1 cellular context compared by ENCODE assay signal in genomic region chr14:104692261-104692938, GRCh38.
TF ChIP-seq lines count a peak whose summit lies in the region.

No MANE protein-coding gene starts in this region.

TF ChIP-seq in SK-N-SH, 30 proteins besides CTCF, POLR2A, EP300 and RAD21 (continued from another document):
- no peak for TF ChIP-seq IRF3 (IDR thresholded peaks at IDR 0.05; ENCODE audit: low read depth, low read length)
- TF ChIP-seq SMC3 (IDR thresholded peaks at IDR 0.05; ENCODE audit: low read depth, low read length): no peak
- no peak for TF ChIP-seq GABPA (IDR thresholded peaks at IDR 0.05; ENCODE audit: low read depth)
- no peak for TF ChIP-seq ZBTB33 (IDR thresholded peaks at IDR 0.05; ENCODE audit: borderline replicate concordance, low read depth)
- TF ChIP-seq JUND (IDR thresholded peaks at IDR 0.05): no peak
- no peak for TF ChIP-seq MEF2A (IDR thresholded peaks at IDR 0.05; ENCODE audit: borderline replicate concordance, low read depth)
- no peak for TF ChIP-seq FOXJ3 (CRISPR knock-in tag; IDR thresholded peaks at IDR 0.05)
- TF ChIP-seq EZH2phosphoT487 (IDR thresholded peaks at IDR 0.05; ENCODE audit: borderline replicate concordance, low read depth): no peak
- no peak for TF ChIP-seq CHD2 (IDR thresholded peaks at IDR 0.05; ENCODE audit: low read length, partially characterized antibody)
- TF ChIP-seq, protein P1, sequence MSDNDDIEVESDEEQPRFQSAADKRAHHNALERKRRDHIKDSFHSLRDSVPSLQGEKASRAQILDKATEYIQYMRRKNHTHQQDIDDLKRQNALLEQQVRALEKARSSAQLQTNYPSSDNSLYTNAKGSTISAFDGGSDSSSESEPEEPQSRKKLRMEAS (IDR thresholded peaks at IDR 0.05; ENCODE audit: low read depth): no peak
- no peak for TF ChIP-seq RFX5 (IDR thresholded peaks at IDR 0.05; ENCODE audit: low read length)
- TF ChIP-seq REST (IDR thresholded peaks at IDR 0.05; ENCODE audit: low read depth, low read length): no peak
- TF ChIP-seq PBX3 (IDR thresholded peaks at IDR 0.05): no peak
- TF ChIP-seq YY1 (IDR thresholded peaks at IDR 0.05; ENCODE audit: low read depth): no peak
- no peak for TF ChIP-seq TAF1 (IDR thresholded peaks at IDR 0.05; ENCODE audit: borderline replicate concordance, low read depth, low read length)
